Comparison of ENCODE assay signal across 1 cellular context in genomic region chr5:177154003-177154643, GRCh38.
TF ChIP-seq lines count a peak whose summit lies in the region.

No MANE protein-coding gene starts in this region.

TF ChIP-seq in GM12878, 131 proteins besides CTCF, POLR2A, EP300 and RAD21:
- TF ChIP-seq E4F1 (IDR thresholded peaks at IDR 0.05; ENCODE audit: borderline replicate concordance, partially characterized antibody) (no peak), GABPA (IDR thresholded peaks at IDR 0.05; ENCODE audit: low read depth) (no peak), EGR1 (IDR thresholded peaks at IDR 0.05; ENCODE audit: borderline replicate concordance in 1 of 2, low read depth in 2 of 2, low read length in 2 of 2) (no peak), NFYA (IDR thresholded peaks at IDR 0.05; ENCODE audit: borderline replicate concordance, low read depth, low read length) (no peak), IKZF2 (IDR thresholded peaks at IDR 0.05) (no peak)
- TF ChIP-seq, protein P1, sequence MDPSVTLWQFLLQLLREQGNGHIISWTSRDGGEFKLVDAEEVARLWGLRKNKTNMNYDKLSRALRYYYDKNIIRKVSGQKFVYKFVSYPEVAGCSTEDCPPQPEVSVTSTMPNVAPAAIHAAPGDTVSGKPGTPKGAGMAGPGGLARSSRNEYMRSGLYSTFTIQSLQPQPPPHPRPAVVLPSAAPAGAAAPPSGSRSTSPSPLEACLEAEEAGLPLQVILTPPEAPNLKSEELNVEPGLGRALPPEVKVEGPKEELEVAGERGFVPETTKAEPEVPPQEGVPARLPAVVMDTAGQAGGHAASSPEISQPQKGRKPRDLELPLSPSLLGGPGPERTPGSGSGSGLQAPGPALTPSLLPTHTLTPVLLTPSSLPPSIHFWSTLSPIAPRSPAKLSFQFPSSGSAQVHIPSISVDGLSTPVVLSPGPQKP (IDR thresholded peaks at IDR 0.05; ENCODE audit: low read depth, low read length) = no peak
- TF ChIP-seq, protein P2, sequence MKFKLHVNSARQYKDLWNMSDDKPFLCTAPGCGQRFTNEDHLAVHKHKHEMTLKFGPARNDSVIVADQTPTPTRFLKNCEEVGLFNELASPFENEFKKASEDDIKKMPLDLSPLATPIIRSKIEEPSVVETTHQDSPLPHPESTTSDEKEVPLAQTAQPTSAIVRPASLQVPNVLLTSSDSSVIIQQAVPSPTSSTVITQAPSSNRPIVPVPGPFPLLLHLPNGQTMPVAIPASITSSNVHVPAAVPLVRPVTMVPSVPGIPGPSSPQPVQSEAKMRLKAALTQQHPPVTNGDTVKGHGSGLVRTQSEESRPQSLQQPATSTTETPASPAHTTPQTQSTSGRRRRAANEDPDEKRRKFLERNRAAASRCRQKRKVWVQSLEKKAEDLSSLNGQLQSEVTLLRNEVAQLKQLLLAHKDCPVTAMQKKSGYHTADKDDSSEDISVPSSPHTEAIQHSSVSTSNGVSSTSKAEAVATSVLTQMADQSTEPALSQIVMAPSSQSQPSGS (IDR thresholded peaks at IDR 0.05; ENCODE audit: low read length) = no peak
